Comparison of ENCODE assay signal across 9 cellular contexts in the genomic region with DNA sequence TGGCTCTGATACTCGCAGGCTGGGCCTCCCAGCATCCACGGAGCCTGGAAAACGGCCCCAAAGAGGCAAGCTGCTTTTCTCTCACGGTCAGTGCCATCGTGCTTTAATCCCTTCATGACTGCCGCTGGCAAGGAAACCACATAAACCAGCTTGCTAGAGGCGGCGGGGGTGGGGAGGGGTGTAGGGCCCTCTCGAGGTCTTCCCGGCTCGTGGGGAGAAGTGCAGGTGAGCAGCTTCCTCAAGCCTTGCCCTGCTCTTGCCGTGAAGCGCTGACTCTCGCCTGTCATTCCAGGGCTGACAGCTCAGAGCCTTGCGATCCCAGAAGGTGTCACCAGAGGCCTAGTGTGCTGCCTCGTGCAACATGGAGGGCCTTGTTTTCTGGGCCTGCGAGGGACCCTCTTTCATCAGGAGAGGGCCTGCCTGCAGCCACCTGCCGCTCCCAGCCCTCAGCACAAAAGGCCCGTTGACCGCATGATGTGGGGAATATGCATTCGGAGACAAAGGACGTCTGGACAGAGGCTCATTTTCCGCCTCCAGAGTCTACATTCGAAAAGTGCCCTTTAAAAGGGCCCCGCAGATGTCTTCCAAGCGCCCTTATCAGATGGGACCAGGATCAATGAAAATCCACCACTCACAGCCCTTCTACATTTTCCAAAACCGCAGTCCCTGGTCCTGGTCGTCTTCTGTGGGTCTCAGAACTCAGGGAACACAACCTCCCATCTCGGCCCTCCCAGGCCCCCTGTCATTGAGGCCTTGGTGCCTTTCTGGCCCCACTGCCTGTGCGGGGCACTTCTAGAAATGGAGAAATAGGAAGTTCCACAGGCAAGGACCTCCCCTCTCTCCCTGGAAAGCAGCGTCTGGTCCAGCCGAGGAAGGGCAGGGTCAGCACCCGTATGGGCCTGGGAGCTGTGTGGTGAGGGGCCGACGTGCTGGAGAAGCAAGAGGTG. TPM values are rescaled to one million over a fixed set of nuclear protein-coding genes. Genes with fewer than 3 reads are reported as not detected.
A peak's percentile ranks its signal among the peaks of the same experiment; 100 is the strongest.
DNase-seq lines count a peak whose midpoint lies in the region; ATAC-seq and TF ChIP-seq lines count a peak whose summit lies in the region.
"Had no signal": no experiment of that assay in that cellular context is flagged by ENCODE, and none has a peak within 500 bp of the region (broad histone marks: within the 10 kb centered on the region; RNA-seq: fewer than 3 reads in every experiment).

No MANE protein-coding gene starts in this region.

- no peak overlapping the region for H3K4me3 ChIP-seq in GM23248
- H3K4me3 ChIP-seq in left ventricle myocardium inferior = no peak overlapping the region
- H3K4me3 ChIP-seq in retinal pigment epithelial cell (ENCODE audit: low read length) = no peak overlapping the region
- H3K4me3 ChIP-seq: PC-9 had no signal

- intact Hi-C loops in left ventricle myocardium inferior (cut with micrococcal nuclease) = no loop called here

- no peaks in the 10 kb centered on the region for H3K27me3 Mint-ChIP-seq in nephron progenitor cell (ENCODE audit: low read depth, poor library complexity)

- H3K36me3 ChIP-seq in GM23248 (ENCODE audit: low read depth) (peaks cover 13% of the 10 kb centered on the region; the same call in 1 of the 2 replicates), left ventricle myocardium inferior (peaks cover 47% of the 10 kb centered on the region)

- H3K36me3 Mint-ChIP-seq in nephron progenitor cell (ENCODE audit: low read depth) = peaks cover 25% of the 10 kb centered on the region

- TF ChIP-seq CTCF in left ventricle myocardium inferior (IDR thresholded peaks at IDR 0.05; ENCODE audit: borderline replicate concordance) (peak; percentile 38), retinal pigment epithelial cell (conservative IDR thresholded peaks at IDR 0.05; ENCODE audit: low read depth, low read length) (no peak), nephron progenitor cell (IDR thresholded peaks at IDR 0.05) (no peak)

- H3K9ac ChIP-seq in GM23248 = peak overlapping the region; percentile 47

- H3K27ac ChIP-seq in GM23248 (peak overlapping the region; percentile 71), angular gyrus (ENCODE audit: low read depth, low read length) (peak overlapping the region; percentile 92), left ventricle myocardium inferior (replicated peaks) (peak overlapping the region; percentile 74)
- H3K27ac ChIP-seq: PC-9 had no signal

- WGBS in GM23248 (ENCODE audit: low coverage in 1 of 2, low lambda C conversion rate in 2 of 2, missing lambda C conversion rate in 2 of 2), 2 experiments = 59 to 63% methylated on average over 34 to 35 of the region's 35 CpGs

- H3F3A ChIP-seq in GM23248 (ENCODE audit: insufficient read depth) = peaks cover 7% of the 10 kb centered on the region; the same call in 1 of the 2 replicates

- no peaks in the 10 kb centered on the region for H3K4me1 Mint-ChIP-seq in nephron progenitor cell

- no peak overlapping the region for H2AFZ ChIP-seq in GM23248
- H2AFZ ChIP-seq: PC-9 had no signal

- H3K9me3 Mint-ChIP-seq in nephron progenitor cell = no peaks in the 10 kb centered on the region

- no peaks in the 10 kb centered on the region for H3K9me2 ChIP-seq in GM23248 (ENCODE audit: insufficient read depth)

- DNase-seq in GM23248 (peak; percentile 35), left ventricle myocardium inferior (peak; percentile 16), retinal pigment epithelial cell (ENCODE audit: low read depth) (peak; percentile 76), nephron progenitor cell (no peak), DMS153 treated with DMSO at 0.1 percent for 48 hours (lab: John Stamatoyannopoulos, UW; ENCODE audit: unreplicated experiment) (no peak), NOMO-1 treated with DMSO at 0.1 percent for 48 hours (lab: John Stamatoyannopoulos, UW; ENCODE audit: unreplicated experiment) (no peak)
- DNase-seq: PC-9 had no signal

- H3K9me3 ChIP-seq in GM23248 (ENCODE audit: low read depth) (no peaks in the 10 kb centered on the region), left ventricle myocardium inferior (replicated peaks) (no peaks in the 10 kb centered on the region)

- H3K4me3 Mint-ChIP-seq in nephron progenitor cell = no peak overlapping the region

- H3K27ac Mint-ChIP-seq in nephron progenitor cell = no peak overlapping the region

- H3K4me1 ChIP-seq in GM23248 (ENCODE audit: insufficient read depth) (peaks cover 8% of the 10 kb centered on the region), left ventricle myocardium inferior (peaks cover 70% of the 10 kb centered on the region)

- ATAC-seq in GM21381 (IDR thresholded peaks at IDR 0.05; ENCODE audit: unreplicated experiment) = no peak

- peaks cover 50% of the 10 kb centered on the region for H3K79me2 ChIP-seq in GM23248 (ENCODE audit: insufficient read depth)

- peak overlapping the region; percentile 18 for H3K4me2 ChIP-seq in GM23248 (ENCODE audit: unreplicated experiment)
- H3K4me2 ChIP-seq: PC-9 had no signal

- no peaks in the 10 kb centered on the region for H3K27me3 ChIP-seq in GM23248 (replicated peaks; ENCODE audit: insufficient read depth)
- no peaks in the 10 kb centered on the region for H3K27me3 ChIP-seq in left ventricle myocardium inferior (ENCODE audit: low read depth)

- in situ Hi-C loops in GM23248 (cut with MboI) = no loop called here

- H4K20me1 ChIP-seq in GM23248 (ENCODE audit: insufficient read depth) = no peaks in the 10 kb centered on the region

RNA-seq across cellular contexts. Expression of a gene that starts 58.7 kb away (rescaled TPM):
- 21.9 and 36.5 TPM in 2 replicates for total RNA-seq in GM23248 (2014; rRNA removed; shearing (Covaris generic))
- polyA plus RNA-seq in GM23248 (2016; fragmentation: Nextera tagmentation; extraction: Ambion mirVana) = 6.0 and 6.6 TPM in 2 replicates
- total RNA-seq in left ventricle myocardium inferior = 25.3 TPM

Comparison
In these comparisons a context has a peak if more than half of its experiments do, and no peak if none do; other contexts are left out.
1. DNase-seq: peak in GM23248 (single experiment), left ventricle myocardium inferior (single experiment) and retinal pigment epithelial cell (single experiment); none in nephron progenitor cell (single experiment), DMS153 treated with DMSO at 0.1 percent for 48 hours (single experiment) and NOMO-1 treated with DMSO at 0.1 percent for 48 hours (single experiment).
2. Peak in every context shown above with its lines, with median percentiles within 50 percentile points of each other: H3K27ac ChIP-seq.